ENCODE assay signal across 12 cellular contexts in the genomic region with DNA sequence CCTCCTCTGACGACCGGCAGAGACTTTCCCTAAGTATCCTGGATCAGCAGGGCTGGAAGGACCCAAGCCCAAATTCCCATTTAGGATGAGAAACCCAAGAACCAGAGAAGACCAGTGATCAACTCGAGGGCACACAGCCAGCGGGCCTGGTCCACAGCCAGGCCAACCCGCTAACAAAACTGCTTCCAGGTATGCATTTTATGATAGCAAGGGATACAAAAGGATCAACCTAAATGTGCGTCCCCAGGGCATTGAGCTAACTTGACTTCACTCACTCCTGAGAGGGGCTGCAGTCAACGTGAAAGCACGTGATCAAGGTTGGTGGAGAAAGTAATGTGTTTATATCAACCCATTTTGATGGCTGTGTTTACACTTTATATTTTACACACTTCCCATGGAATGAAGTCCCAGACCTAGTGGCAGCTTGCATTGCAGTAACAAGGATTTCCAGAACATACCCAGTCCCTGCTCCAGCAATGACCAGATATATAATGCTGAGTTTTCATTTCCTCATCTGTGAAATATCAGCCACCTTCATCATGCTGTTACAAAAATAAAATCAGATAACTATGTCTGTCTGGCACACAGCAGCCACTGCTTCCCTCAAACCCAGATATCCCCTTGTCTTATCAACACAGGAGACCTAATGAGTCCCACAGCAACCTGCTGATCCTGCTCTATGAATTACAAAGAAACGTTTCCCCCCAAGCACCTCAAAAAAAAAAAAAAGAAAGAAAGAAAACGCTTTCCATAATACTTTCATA. TPM values are rescaled to one million over a fixed set of nuclear protein-coding genes. Genes with fewer than 3 reads are reported as not detected.
DNase-seq lines count a peak whose midpoint lies in the region; ATAC-seq and TF ChIP-seq lines count a peak whose summit lies in the region.
"Had no signal": no experiment of that assay in that cellular context is flagged by ENCODE, and none has a peak within 500 bp of the region (broad histone marks: within the 10 kb centered on the region; RNA-seq: fewer than 3 reads in every experiment).

No MANE protein-coding gene starts in this region.

- H3K4me1 Mint-ChIP-seq in activated T-helper 2 cell treated with anti-CD3 and anti-CD28 coated beads, Interferon-gamma antibody, Interleukin-2, Interleukin-4, amounts not matched to agents 10 μg/mL and 5 μg/mL and 100 μg/mL, durations not matched to agents 14 hours and 24 hours and 36 hours (ENCODE audit: low read depth) = peaks cover 62% of the 10 kb centered on the region

- no peak for TF ChIP-seq CTCF in brain microvascular endothelial cell (IDR thresholded peaks at IDR 0.05; ENCODE audit: low read depth, low read length, missing control alignments)

- DNase-seq in activated T-helper 2 cell treated with anti-CD3 and anti-CD28 coated beads, Interferon-gamma antibody, Interleukin-2, Interleukin-4, amounts not matched to agents 10 μg/mL and 5 μg/mL and 100 μg/mL, durations not matched to agents 14 hours and 24 hours and 36 hours (ENCODE audit: low spot score) = no peak
- no peak for DNase-seq in NCI-H1105 (lab: John Stamatoyannopoulos, UW)
- no peak for DNase-seq in brain microvascular endothelial cell
- no peak for DNase-seq in C1 segment of cervical spinal cord (lab: John Stamatoyannopoulos, UW)
- DNase-seq: Calu3, NCI-H2227 treated with DMSO at 0.1 percent for 48 hours, nucleus accumbens had no signal

- intact Hi-C loops in activated T-helper 2 cell treated with anti-CD3 and anti-CD28 coated beads, Interferon-gamma antibody, Interleukin-2, Interleukin-4, amounts not matched to agents 10 μg/mL and 5 μg/mL and 100 μg/mL, durations not matched to agents 14 hours and 24 hours and 36 hours (cut with micrococcal nuclease) = loop anchor here (1.0 to 5.0 kb wide), 6 partner anchors 26 to 267 kb away; no protein-coding TSS in a partner anchor

- H3K27me3 Mint-ChIP-seq in activated T-helper 2 cell treated with anti-CD3 and anti-CD28 coated beads, Interferon-gamma antibody, Interleukin-2, Interleukin-4, amounts not matched to agents 10 μg/mL and 5 μg/mL and 100 μg/mL, durations not matched to agents 14 hours and 24 hours and 36 hours (ENCODE audit: low read depth) = no peaks in the 10 kb centered on the region

- H3K9me3 Mint-ChIP-seq in activated T-helper 2 cell treated with anti-CD3 and anti-CD28 coated beads, Interferon-gamma antibody, Interleukin-2, Interleukin-4, amounts not matched to agents 10 μg/mL and 5 μg/mL and 100 μg/mL, durations not matched to agents 14 hours and 24 hours and 36 hours = no peaks in the 10 kb centered on the region

- peak overlapping the region; percentile 82 to 99 (median 96) for H3K4me2 ChIP-seq in BLaER1 treated with 17β-estradiol and CSF1 and Interleukin-3, amounts not matched to agents 10 nM and 100 nM

- H3K4me3 Mint-ChIP-seq in activated T-helper 2 cell treated with anti-CD3 and anti-CD28 coated beads, Interferon-gamma antibody, Interleukin-2, Interleukin-4, amounts not matched to agents 10 μg/mL and 5 μg/mL and 100 μg/mL, durations not matched to agents 14 hours and 24 hours and 36 hours (ENCODE audit: low read depth) = peak overlapping the region; percentile 100

- H3K36me3 ChIP-seq in BLaER1 treated with 17β-estradiol and CSF1 and Interleukin-3, amounts not matched to agents 10 nM and 100 nM = peaks cover 0 to 35% (median 24%) of the 10 kb centered on the region in 11 experiments; a peak in 17 of 22 replicates
- H3K36me3 ChIP-seq in HUES48 (ENCODE audit: control insufficient read depth, insufficient read depth, low read length) (no peaks in the 10 kb centered on the region), mucosa of rectum (ENCODE audit: control insufficient read depth in 2 of 2, insufficient read depth in 2 of 2, low read length in 2 of 2) (no peaks in the 10 kb centered on the region), brain microvascular endothelial cell (replicated peaks) (no peaks in the 10 kb centered on the region)
- H3K36me3 ChIP-seq: HAP-1 had no signal

- H3K27me3 ChIP-seq in BLaER1 treated with 17β-estradiol and CSF1 and Interleukin-3, amounts not matched to agents 10 nM and 100 nM = no peaks in the 10 kb centered on the region
- H3K27me3 ChIP-seq in HUES48 (ENCODE audit: control insufficient read depth, insufficient read depth, low read length) (no peaks in the 10 kb centered on the region), mucosa of rectum (ENCODE audit: control insufficient read depth in 2 of 2, insufficient read depth in 2 of 2, low read length in 2 of 2) (no peaks in the 10 kb centered on the region), brain microvascular endothelial cell (replicated peaks) (no peaks in the 10 kb centered on the region)

- H3K36me3 Mint-ChIP-seq in activated T-helper 2 cell treated with anti-CD3 and anti-CD28 coated beads, Interferon-gamma antibody, Interleukin-2, Interleukin-4, amounts not matched to agents 10 μg/mL and 5 μg/mL and 100 μg/mL, durations not matched to agents 14 hours and 24 hours and 36 hours (ENCODE audit: low read depth) = peaks cover 38% of the 10 kb centered on the region

- H3K9ac ChIP-seq in BLaER1 treated with 17β-estradiol and CSF1 and Interleukin-3, amounts not matched to agents 10 nM and 100 nM = peak overlapping the region; percentile 78 to 88 (median 85)
- H3K9ac ChIP-seq in HUES48 (ENCODE audit: low read depth, low read length) = no peak overlapping the region
- peak overlapping the region; percentile 3 to 49 for H3K9ac ChIP-seq in mucosa of rectum (ENCODE audit: low read depth in 1 of 2, low read length in 2 of 2)

- ATAC-seq in esophagus mucosa = no peak

- peaks cover 40 to 65% (median 52%) of the 10 kb centered on the region in 10 experiments for H3K4me1 ChIP-seq in BLaER1 treated with 17β-estradiol and CSF1 and Interleukin-3, amounts not matched to agents 10 nM and 100 nM
- H3K4me1 ChIP-seq in HUES48 (ENCODE audit: control insufficient read depth, insufficient read depth, low read length) (peaks cover 5% of the 10 kb centered on the region), mucosa of rectum (ENCODE audit: control insufficient read depth in 2 of 2, insufficient read depth in 2 of 2, low read length in 2 of 2) (peaks cover 0 to under 1% of the 10 kb centered on the region in 2 donors)

- peak overlapping the region; percentile 61 to 88 (median 79) for H3K4me3 ChIP-seq in BLaER1 treated with 17β-estradiol and CSF1 and Interleukin-3, amounts not matched to agents 10 nM and 100 nM
- H3K4me3 ChIP-seq in HUES48 (ENCODE audit: low read depth, low read length) (no peak overlapping the region), mucosa of rectum (ENCODE audit: low read length in 2 of 2) (peak overlapping the region; percentile 27 to 76), brain microvascular endothelial cell (ENCODE audit: low read depth, low read length) (no peak overlapping the region)
- H3K4me3 ChIP-seq: HAP-1 had no signal

- H3K9me3 ChIP-seq in BLaER1 treated with 17β-estradiol and CSF1 and Interleukin-3, amounts not matched to agents 10 nM and 100 nM (replicated peaks in 1 of 11) = peaks cover 0 to 14% (median 5%) of the 10 kb centered on the region in 11 experiments; a peak in 6 of 22 replicates
- H3K9me3 ChIP-seq in HUES48 (ENCODE audit: control insufficient read depth, insufficient read depth, low read length) = no peaks in the 10 kb centered on the region
- no peaks in the 10 kb centered on the region for H3K9me3 ChIP-seq in mucosa of rectum (ENCODE audit: control insufficient read depth in 2 of 2, low read length in 2 of 2)
- H3K9me3 ChIP-seq: HAP-1 had no signal

- peak overlapping the region; percentile 75 to 93 (median 87) for H3K27ac ChIP-seq in BLaER1 treated with 17β-estradiol and CSF1 and Interleukin-3, amounts not matched to agents 10 nM and 100 nM
- H3K27ac ChIP-seq in HUES48 (ENCODE audit: low read depth, low read length) = peak overlapping the region; percentile 46
- peak overlapping the region; percentile 34 to 63 for H3K27ac ChIP-seq in mucosa of rectum (ENCODE audit: low read depth in 2 of 2, low read length in 2 of 2)
- no peak overlapping the region for H3K27ac ChIP-seq in brain microvascular endothelial cell

- in situ Hi-C loops in brain microvascular endothelial cell (cut with HindIII; ENCODE audit: low pct_ligation_motif_present, low sequenced_read_pairs) = no loop called here

- H4K20me1 ChIP-seq in BLaER1 treated with 17β-estradiol and CSF1 and Interleukin-3, amounts not matched to agents 10 nM and 100 nM = peaks cover 0 to 28% (median 3%) of the 10 kb centered on the region in 11 experiments; a peak in 12 of 22 replicates

- peak overlapping the region; percentile 93 for H3K27ac Mint-ChIP-seq in activated T-helper 2 cell treated with anti-CD3 and anti-CD28 coated beads, Interferon-gamma antibody, Interleukin-2, Interleukin-4, amounts not matched to agents 10 μg/mL and 5 μg/mL and 100 μg/mL, durations not matched to agents 14 hours and 24 hours and 36 hours

RNA-seq across cellular contexts. Expression of gene KLHL6, which starts 2.1 kb away (rescaled TPM):
- total RNA-seq in activated T-helper 2 cell treated with anti-CD3 and anti-CD28 coated beads, Interferon-gamma antibody, Interleukin-2, Interleukin-4, amounts not matched to agents 10 μg/mL and 5 μg/mL and 100 μg/mL, durations not matched to agents 14 hours and 24 hours and 36 hours = 29.5 and 29.7 TPM in 2 replicates
- total RNA-seq in esophagus mucosa = 0.76 TPM
- total RNA-seq: Calu3 had no signal

Comparison
In these comparisons a context has a peak if more than half of its experiments do, and no peak if none do; other contexts are left out.
1. H3K4me3 ChIP-seq: peak in BLaER1 treated with 17β-estradiol and CSF1 and Interleukin-3, amounts not matched to agents 10 nM and 100 nM (10 of 10) and mucosa of rectum (2 of 2); none in HUES48 (single experiment) and brain microvascular endothelial cell (single experiment).
2. RNA of gene KLHL6, which starts 2.1 kb away (total RNA-seq): 29.5 to 29.7 TPM in activated T-helper 2 cell treated with anti-CD3 and anti-CD28 coated beads, Interferon-gamma antibody, Interleukin-2, Interleukin-4, amounts not matched to agents 10 μg/mL and 5 μg/mL and 100 μg/mL, durations not matched to agents 14 hours and 24 hours and 36 hours; 0.76 TPM in esophagus mucosa (single experiment); every median in the first group is over 10 times any median in the second.